8 cellular contexts compared by ENCODE assay signal in the genomic region with DNA sequence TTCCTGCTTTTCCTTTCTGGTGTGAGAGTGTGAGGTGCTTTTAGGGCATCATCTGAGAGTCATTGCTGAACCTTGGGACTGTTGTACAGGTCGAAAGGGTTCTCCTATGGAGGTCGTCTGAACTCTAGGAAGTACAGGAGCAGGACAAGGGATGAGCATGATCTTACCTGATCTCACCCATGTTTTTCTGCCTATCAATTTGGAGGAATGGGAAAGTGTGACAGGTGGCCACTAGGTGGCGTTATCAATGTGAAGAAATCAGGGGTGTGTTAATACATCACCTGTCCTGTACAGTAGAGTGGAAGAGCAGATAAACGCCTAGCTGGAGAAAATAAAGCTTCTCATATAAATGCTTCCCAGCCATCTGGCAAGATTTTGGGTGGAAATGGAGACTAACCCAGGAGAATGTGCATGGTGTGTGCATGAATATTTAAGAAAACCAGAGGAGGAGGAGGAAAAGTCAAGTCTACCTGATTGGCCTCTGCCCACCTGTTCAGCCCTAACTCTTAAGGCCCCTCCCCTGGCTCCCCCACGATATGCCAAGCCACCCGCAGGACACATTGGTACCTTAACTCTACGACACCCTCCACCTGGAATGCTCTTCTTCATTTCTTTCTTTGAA.
DNase-seq lines count a peak whose midpoint lies in the region; ATAC-seq and TF ChIP-seq lines count a peak whose summit lies in the region.

No MANE protein-coding gene starts in this region.

- no peaks in the 10 kb centered on the region for H3K9me3 Mint-ChIP-seq in activated CD4-positive, alpha-beta T cell treated with anti-CD3 and anti-CD28 coated beads, Interleukin-2, amount 10 ng/mL, durations not matched to agents 24 days and 14 days
- H3K9me3 Mint-ChIP-seq in endothelial cell (ENCODE audit: unreplicated experiment), result no peaks in the 10 kb centered on the region
- no peaks in the 10 kb centered on the region for H3K9me3 Mint-ChIP-seq in nephron

- H3K27me3 Mint-ChIP-seq in activated CD4-positive, alpha-beta T cell treated with anti-CD3 and anti-CD28 coated beads, Interleukin-2, amount 10 ng/mL, durations not matched to agents 24 days and 14 days, result no peaks in the 10 kb centered on the region
- H3K27me3 Mint-ChIP-seq in endothelial cell (ENCODE audit: unreplicated experiment) (peaks cover 2% of the 10 kb centered on the region), nephron (ENCODE audit: low read depth) (peaks cover 11% of the 10 kb centered on the region)

- WGBS in upper lobe of left lung, 2 donors, result 21 to 25% methylated on average over 7 of the region's 7 CpGs

- no peaks in the 10 kb centered on the region for H3K36me3 ChIP-seq in upper lobe of left lung

- ATAC-seq in HG03378 (IDR thresholded peaks at IDR 0.05; ENCODE audit: unreplicated experiment), result peak; percentile 50
- ATAC-seq in upper lobe of left lung (ENCODE audit: low FRiP score in 2 of 2), result peak; percentile 50 to 52
- no peak for ATAC-seq in HG03565 (IDR thresholded peaks at IDR 0.05; ENCODE audit: unreplicated experiment)

- no peaks in the 10 kb centered on the region for H3K36me3 Mint-ChIP-seq in activated CD4-positive, alpha-beta T cell treated with anti-CD3 and anti-CD28 coated beads, Interleukin-2, amount 10 ng/mL, durations not matched to agents 24 days and 14 days (ENCODE audit: low read depth)
- H3K36me3 Mint-ChIP-seq in endothelial cell (ENCODE audit: low read depth, unreplicated experiment) (no peaks in the 10 kb centered on the region), nephron (ENCODE audit: low read depth) (no peaks in the 10 kb centered on the region)

- no peak for TF ChIP-seq POLR2A in upper lobe of left lung (IDR thresholded peaks at IDR 0.05)

- H3K4me1 Mint-ChIP-seq in activated CD4-positive, alpha-beta T cell treated with anti-CD3 and anti-CD28 coated beads, Interleukin-2, amount 10 ng/mL, durations not matched to agents 24 days and 14 days, result peaks cover 43% of the 10 kb centered on the region
- H3K4me1 Mint-ChIP-seq in endothelial cell (ENCODE audit: unreplicated experiment) (no peaks in the 10 kb centered on the region), nephron (peaks cover 20% of the 10 kb centered on the region)

- peak; percentile 90 for TF ChIP-seq CTCF in endothelial cell (IDR thresholded peaks at IDR 0.05; ENCODE audit: unreplicated experiment)
- peak; percentile 77 to 83 (median 78) for TF ChIP-seq CTCF in nephron (IDR thresholded peaks at IDR 0.05; ENCODE audit: unreplicated experiment in 3 of 3)
- TF ChIP-seq CTCF in upper lobe of left lung (IDR thresholded peaks at IDR 0.05), result peak; percentile 64 to 88 (median 71)

- peak overlapping the region; percentile 40 for H3K27ac Mint-ChIP-seq in activated CD4-positive, alpha-beta T cell treated with anti-CD3 and anti-CD28 coated beads, Interleukin-2, amount 10 ng/mL, durations not matched to agents 24 days and 14 days
- H3K27ac Mint-ChIP-seq in endothelial cell (ENCODE audit: unreplicated experiment) (no peak overlapping the region), nephron (no peak overlapping the region)

- no peak overlapping the region for H3K4me3 Mint-ChIP-seq in activated CD4-positive, alpha-beta T cell treated with anti-CD3 and anti-CD28 coated beads, Interleukin-2, amount 10 ng/mL, durations not matched to agents 24 days and 14 days
- H3K4me3 Mint-ChIP-seq in endothelial cell (ENCODE audit: unreplicated experiment) (no peak overlapping the region), nephron (no peak overlapping the region)

- peak; percentile 47 for DNase-seq in ELF-1 (ENCODE audit: low read depth, low spot score)
- peak; percentile 32 for DNase-seq in NCI-H460 (ENCODE audit: extremely low read depth, low read depth)
- peak; percentile 87 for DNase-seq in activated CD4-positive, alpha-beta T cell treated with anti-CD3 and anti-CD28 coated beads, Interleukin-2, amount 10 ng/mL, durations not matched to agents 24 days and 14 days
- DNase-seq in endothelial cell (ENCODE audit: low spot score), result peak; percentile 52
- peak in 1 of 2 donors; percentile 45 for DNase-seq in upper lobe of left lung

- H3K4me3 ChIP-seq in upper lobe of left lung, result no peak overlapping the region

- intact Hi-C loops in activated CD4-positive, alpha-beta T cell treated with anti-CD3 and anti-CD28 coated beads, Interleukin-2, amount 10 ng/mL, durations not matched to agents 24 days and 14 days (cut with micrococcal nuclease), result loop anchor here (1.0 to 10.0 kb wide), 6 partner anchors 151 to 846 kb away; a partner anchor contains a TSS

- H3K27me3 ChIP-seq in upper lobe of left lung, result no peaks in the 10 kb centered on the region

- no peak for TF ChIP-seq EP300 in upper lobe of left lung (IDR thresholded peaks at IDR 0.05)

- H3K9me3 ChIP-seq in upper lobe of left lung, result no peaks in the 10 kb centered on the region

- H3K4me1 ChIP-seq in upper lobe of left lung, result no peaks in the 10 kb centered on the region

- no peak overlapping the region for H3K27ac ChIP-seq in upper lobe of left lung
